Comparison of ENCODE assay signal across 13 cellular contexts in genomic region chrX:104195013-104195412, GRCh38. TPM values are rescaled to one million over a fixed set of nuclear protein-coding genes. Genes with fewer than 3 reads are reported as not detected.
"Had no signal": no experiment of that assay in that cellular context is flagged by ENCODE, and none has a peak within 500 bp of the region (broad histone marks: within the 10 kb centered on the region; RNA-seq: fewer than 3 reads in every experiment).

No MANE protein-coding gene starts in this region.

- H3K9me3 ChIP-seq: left ventricle myocardium inferior, upper lobe of right lung had no signal

- H3K4me1 ChIP-seq: left ventricle myocardium inferior, upper lobe of right lung had no signal

- ATAC-seq: activated CD8-positive, alpha-beta memory T cell treated with anti-CD3 and anti-CD28 coated beads, Interleukin-2, amount 10 ng/mL, durations not matched to agents 7 days and 5 days; upper lobe of right lung had no signal

- H3K27me3 ChIP-seq: brain microvascular endothelial cell, upper lobe of right lung had no signal

- H3K4me3 ChIP-seq: coronary artery, left ventricle myocardium inferior, upper lobe of right lung had no signal

- H3K27ac ChIP-seq: brain microvascular endothelial cell, coronary artery, left ventricle myocardium inferior, upper lobe of right lung had no signal

- DNase-seq: activated CD4-positive, alpha-beta memory T cell treated with anti-CD3 and anti-CD28 coated beads, Interleukin-2, amount 10 ng/mL, durations not matched to agents 7 days and 5 days; activated CD8-positive, alpha-beta memory T cell treated with anti-CD3 and anti-CD28 coated beads, Interleukin-2, amount 10 ng/mL, durations not matched to agents 7 days and 5 days; activated T-cell treated with anti-CD3 and anti-CD28 coated beads, Interleukin-2, amount 50 U/mL, for 1 hour; aorta; glutamatergic neuron; left ventricle myocardium inferior; posterior cingulate gyrus; upper lobe of right lung had no signal

- H3K36me3 ChIP-seq: brain microvascular endothelial cell had no signal

RNA-seq across cellular contexts. Expression of gene ESX1, which starts 59.7 kb away (rescaled TPM):
- total RNA-seq: activated CD4-positive, alpha-beta memory T cell treated with anti-CD3 and anti-CD28 coated beads, Interleukin-2, amount 10 ng/mL, durations not matched to agents 7 days and 5 days; activated CD8-positive, alpha-beta memory T cell treated with anti-CD3 and anti-CD28 coated beads, Interleukin-2, amount 10 ng/mL, durations not matched to agents 7 days and 5 days; activated naive CD4-positive, alpha-beta T cell treated with anti-CD3 and anti-CD28 coated beads for 36 hours; aorta; epithelial cell of proximal tubule; left ventricle myocardium inferior; upper lobe of right lung had no signal
- polyA plus RNA-seq: aorta, mammary epithelial cell had no signal
